In the genomic region with DNA sequence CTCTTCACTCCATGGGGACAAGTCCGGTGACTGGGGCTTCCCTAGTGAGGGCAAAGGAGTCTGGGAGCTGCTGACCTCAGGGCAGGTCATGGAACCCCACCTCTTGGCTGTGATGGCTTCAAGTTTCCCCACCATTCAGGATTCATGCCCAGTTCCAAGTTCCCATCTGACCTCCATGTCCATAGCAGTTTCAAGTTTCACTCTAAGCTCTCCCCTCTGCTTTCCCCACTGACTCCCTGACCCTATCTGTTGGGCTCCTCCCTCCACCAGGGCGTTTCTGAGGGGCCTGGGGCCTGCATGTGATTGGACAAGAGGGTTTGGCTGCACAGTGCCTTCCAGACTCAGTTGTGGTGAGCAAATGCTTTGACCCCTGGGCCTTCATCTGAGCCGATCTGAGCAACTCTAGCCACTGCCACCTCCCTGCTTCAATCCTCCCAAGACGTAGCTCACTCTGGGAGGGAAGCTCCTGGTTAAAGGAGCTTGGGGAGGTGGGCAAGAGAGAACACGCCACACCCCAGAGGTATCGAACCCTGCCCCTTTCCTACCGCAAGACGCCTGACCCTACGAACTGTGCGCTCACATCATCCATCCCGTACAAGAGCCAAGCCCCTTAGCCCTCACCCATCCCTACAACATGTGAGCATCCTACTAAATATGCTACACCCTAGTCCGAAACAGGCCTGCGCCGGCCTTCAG, we compare ENCODE assay signal across 8 cellular contexts. TPM values are rescaled to one million over a fixed set of nuclear protein-coding genes. Genes with fewer than 3 reads are reported as not detected.
DNase-seq lines count a peak whose midpoint lies in the region; ATAC-seq and TF ChIP-seq lines count a peak whose summit lies in the region.
"Had no signal": no experiment of that assay in that cellular context is flagged by ENCODE, and none has a peak within 500 bp of the region (broad histone marks: within the 10 kb centered on the region; RNA-seq: fewer than 3 reads in every experiment).

No MANE protein-coding gene starts in this region.

- H3K36me3 ChIP-seq in stomach smooth muscle (ENCODE audit: control insufficient read depth in 2 of 2, insufficient read depth in 2 of 2, low read length in 2 of 2), result peaks cover 16 to 26% of the 10 kb centered on the region in 2 donors

- peaks cover 17% of the 10 kb centered on the region for H3K4me1 Mint-ChIP-seq in activated naive CD8-positive, alpha-beta T cell treated with anti-CD3 and anti-CD28 coated beads, Interleukin-2, amount 10 ng/mL, durations not matched to agents 7 days and 5 days
- peaks cover 16% of the 10 kb centered on the region for H3K4me1 Mint-ChIP-seq in activated naive CD8-positive, alpha-beta T cell treated with anti-CD3 and anti-CD28 coated beads for 36 hours

- POLR2A ChIA-PET in activated naive CD8-positive, alpha-beta T cell treated with anti-CD3 and anti-CD28 coated beads, Interleukin-2, amount 10 ng/mL, durations not matched to agents 7 days and 5 days (lab: Charles Lee), result interaction anchor here (0.9 kb wide), 1 partner anchor 9 kb away, joined by 4 read pairs; no protein-coding TSS in a partner anchor

- no peaks in the 10 kb centered on the region for H3K9me3 Mint-ChIP-seq in activated naive CD8-positive, alpha-beta T cell treated with anti-CD3 and anti-CD28 coated beads, Interleukin-2, amount 10 ng/mL, durations not matched to agents 7 days and 5 days
- no peaks in the 10 kb centered on the region for H3K9me3 Mint-ChIP-seq in activated naive CD8-positive, alpha-beta T cell treated with anti-CD3 and anti-CD28 coated beads for 36 hours

- H3K4me3 ChIP-seq in fibroblast of mammary gland (ENCODE audit: control insufficient read depth, low read depth, low read length) (no peak overlapping the region), stomach smooth muscle (ENCODE audit: low read length in 2 of 2) (no peak overlapping the region)

- no peaks in the 10 kb centered on the region for H3K27me3 Mint-ChIP-seq in activated naive CD8-positive, alpha-beta T cell treated with anti-CD3 and anti-CD28 coated beads, Interleukin-2, amount 10 ng/mL, durations not matched to agents 7 days and 5 days
- H3K27me3 Mint-ChIP-seq in activated naive CD8-positive, alpha-beta T cell treated with anti-CD3 and anti-CD28 coated beads for 36 hours, result no peaks in the 10 kb centered on the region

- no peak overlapping the region for H3K9ac ChIP-seq in stomach smooth muscle (ENCODE audit: low read length in 2 of 2)

- DNase-seq in activated naive CD8-positive, alpha-beta T cell treated with anti-CD3 and anti-CD28 coated beads, Interleukin-2, amount 10 ng/mL, durations not matched to agents 7 days and 5 days, result no peak
- no peak for DNase-seq in activated naive CD8-positive, alpha-beta T cell treated with anti-CD3 and anti-CD28 coated beads for 36 hours
- peak; percentile 62 for DNase-seq in fibroblast of mammary gland (ENCODE audit: low read depth)
- DNase-seq in NCI-H510A (lab: John Stamatoyannopoulos, UW), result no peak
- no peak for DNase-seq in NCI-H128 (lab: John Stamatoyannopoulos, UW; ENCODE audit: unreplicated experiment)
- DNase-seq: dermis blood vessel endothelial cell; stimulated activated CD4-positive, alpha-beta T cell treated with anti-CD3 and anti-CD28 coated beads, Interleukin-12 subunit alpha, Interleukin-12 subunit beta, amount 100 ng/mL, for 4 hours had no signal

- H3K27ac ChIP-seq in stomach smooth muscle (ENCODE audit: low read length), result peak overlapping the region; percentile 24

- ATAC-seq in activated naive CD8-positive, alpha-beta T cell treated with anti-CD3 and anti-CD28 coated beads, Interleukin-2, amount 10 ng/mL, durations not matched to agents 7 days and 5 days (ENCODE audit: low read depth), result no peak

- no peak for TF ChIP-seq CTCF in fibroblast of mammary gland (conservative IDR thresholded peaks at IDR 0.05; ENCODE audit: control insufficient read depth, insufficient read depth, low read depth, low read length)

- peak overlapping the region; percentile 55 for H3K27ac Mint-ChIP-seq in activated naive CD8-positive, alpha-beta T cell treated with anti-CD3 and anti-CD28 coated beads, Interleukin-2, amount 10 ng/mL, durations not matched to agents 7 days and 5 days
- no peak overlapping the region for H3K27ac Mint-ChIP-seq in activated naive CD8-positive, alpha-beta T cell treated with anti-CD3 and anti-CD28 coated beads for 36 hours

- no peaks in the 10 kb centered on the region for H3K9me3 ChIP-seq in stomach smooth muscle (ENCODE audit: control insufficient read depth in 2 of 2, low read length in 2 of 2)

- no peaks in the 10 kb centered on the region for H3K36me3 Mint-ChIP-seq in activated naive CD8-positive, alpha-beta T cell treated with anti-CD3 and anti-CD28 coated beads, Interleukin-2, amount 10 ng/mL, durations not matched to agents 7 days and 5 days
- H3K36me3 Mint-ChIP-seq in activated naive CD8-positive, alpha-beta T cell treated with anti-CD3 and anti-CD28 coated beads for 36 hours, result peaks cover 23% of the 10 kb centered on the region

- no peak overlapping the region for H3K4me3 Mint-ChIP-seq in activated naive CD8-positive, alpha-beta T cell treated with anti-CD3 and anti-CD28 coated beads, Interleukin-2, amount 10 ng/mL, durations not matched to agents 7 days and 5 days
- H3K4me3 Mint-ChIP-seq in activated naive CD8-positive, alpha-beta T cell treated with anti-CD3 and anti-CD28 coated beads for 36 hours, result no peak overlapping the region

- H3K4me1 ChIP-seq in stomach smooth muscle (ENCODE audit: control insufficient read depth, insufficient read depth, low read length), result peaks cover 25% of the 10 kb centered on the region

- H3K27me3 ChIP-seq in stomach smooth muscle (ENCODE audit: control insufficient read depth in 1 of 2, insufficient read depth in 2 of 2, low read length in 2 of 2), result no peaks in the 10 kb centered on the region

RNA-seq across cellular contexts. Expression of a gene that starts 8.3 kb away (rescaled TPM):
- total RNA-seq in activated naive CD8-positive, alpha-beta T cell treated with anti-CD3 and anti-CD28 coated beads, Interleukin-2, amount 10 ng/mL, durations not matched to agents 7 days and 5 days, result 1 to 10 TPM; 5.2 to 6.0 TPM
- 1 to 10 TPM; 5.4 to 5.5 TPM for total RNA-seq in activated naive CD8-positive, alpha-beta T cell treated with anti-CD3 and anti-CD28 coated beads for 36 hours

RNA-seq across cellular contexts. Expression of a gene that starts 16.6 kb away (rescaled TPM):
- total RNA-seq in activated naive CD8-positive, alpha-beta T cell treated with anti-CD3 and anti-CD28 coated beads, Interleukin-2, amount 10 ng/mL, durations not matched to agents 7 days and 5 days, result 100 to 1,000 TPM in 1 of 2 experiments, 10 to 100 TPM in 1; 94.7 to 105 TPM
- 100 to 1,000 TPM in 1 of 2 experiments, 10 to 100 TPM in 1; 95.2 to 107 TPM for total RNA-seq in activated naive CD8-positive, alpha-beta T cell treated with anti-CD3 and anti-CD28 coated beads for 36 hours

RNA-seq across cellular contexts. Expression of a gene that starts 16.8 kb away (rescaled TPM):
- 1 to 10 TPM; 4.4 TPM for total RNA-seq in activated naive CD8-positive, alpha-beta T cell treated with anti-CD3 and anti-CD28 coated beads, Interleukin-2, amount 10 ng/mL, durations not matched to agents 7 days and 5 days
- total RNA-seq in activated naive CD8-positive, alpha-beta T cell treated with anti-CD3 and anti-CD28 coated beads for 36 hours, result 1 to 10 TPM; 3.7 to 6.4 TPM

RNA-seq across cellular contexts. Expression of a gene that starts 30.5 kb away (rescaled TPM):
- 10 to 100 TPM; 48.2 to 48.9 TPM for total RNA-seq in activated naive CD8-positive, alpha-beta T cell treated with anti-CD3 and anti-CD28 coated beads, Interleukin-2, amount 10 ng/mL, durations not matched to agents 7 days and 5 days
- 10 to 100 TPM; 31.1 to 32.0 TPM for total RNA-seq in activated naive CD8-positive, alpha-beta T cell treated with anti-CD3 and anti-CD28 coated beads for 36 hours
